ENCODE assay signal across 8 cellular contexts in the genomic region with DNA sequence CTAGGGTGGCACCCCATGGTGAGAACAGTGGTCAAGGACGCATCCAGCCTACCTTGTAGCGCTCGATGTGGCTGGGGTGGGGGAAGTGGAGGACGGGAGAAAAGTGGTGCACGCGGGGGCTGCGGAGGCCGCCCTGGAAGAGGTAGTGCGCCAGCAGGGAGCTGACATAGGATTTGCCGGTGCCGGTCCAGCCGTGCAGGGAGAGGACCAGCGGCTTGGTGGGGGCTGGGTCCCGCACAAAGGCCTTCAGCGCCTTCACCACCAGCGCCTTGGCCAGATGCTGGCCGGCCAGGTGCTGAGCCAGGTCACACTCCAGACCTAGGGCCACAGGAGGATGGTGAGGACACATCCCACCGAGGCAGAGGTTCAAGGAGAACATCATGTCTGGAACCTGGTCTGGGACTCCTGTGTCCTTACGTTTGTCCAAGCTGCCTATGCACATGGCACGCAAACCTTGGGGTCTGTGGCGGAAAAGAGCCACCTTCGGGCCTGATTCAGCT. TPM values are rescaled to one million over a fixed set of nuclear protein-coding genes. Genes with fewer than 3 reads are reported as not detected.
DNase-seq lines count a peak whose midpoint lies in the region; ATAC-seq and TF ChIP-seq lines count a peak whose summit lies in the region.

No MANE protein-coding gene starts in this region.

- H3K4me1 Mint-ChIP-seq in CD4-positive, CD25-positive, alpha-beta regulatory T cell: peaks cover 3 to 18% (median 11%) of the 10 kb centered on the region in 4 donors
- peaks cover 19% of the 10 kb centered on the region for H3K4me1 Mint-ChIP-seq in neural crest cell

- DNase-seq in CD4-positive, CD25-positive, alpha-beta regulatory T cell: no peak
- DNase-seq in NCI-H69 (lab: John Stamatoyannopoulos, UW): peak; percentile 24
- no peak for DNase-seq in effector memory CD4-positive, alpha-beta T cell
- no peak for DNase-seq in neural crest cell (ENCODE audit: low read depth, low spot score)
- no peak for DNase-seq in ecto neural progenitor cell (ENCODE audit: low spot score)
- DNase-seq in SIG-M5 treated with dmso at 0.1 percent for 504 hours (lab: John Stamatoyannopoulos, UW; ENCODE audit: unreplicated experiment): no peak

- H3K36me3 Mint-ChIP-seq in CD4-positive, CD25-positive, alpha-beta regulatory T cell: peaks cover 12% of the 10 kb centered on the region
- H3K36me3 Mint-ChIP-seq in neural crest cell (ENCODE audit: low read depth): no peaks in the 10 kb centered on the region

- no peak for TF ChIP-seq CTCF in neural crest cell (conservative IDR thresholded peaks at IDR 0.05)

- ATAC-seq in CD4-positive, CD25-positive, alpha-beta regulatory T cell (ENCODE audit: low read depth in 2 of 2): no peak
- ATAC-seq in HG03457 (IDR thresholded peaks at IDR 0.05; ENCODE audit: unreplicated experiment): no peak
- ATAC-seq in HG02840 (IDR thresholded peaks at IDR 0.05; ENCODE audit: low FRiP score, unreplicated experiment): no peak

- no peaks in the 10 kb centered on the region for H3K27me3 ChIP-seq in CD4-positive, CD25-positive, alpha-beta regulatory T cell (ENCODE audit: control insufficient read depth, insufficient read depth, low read length)
- H3K27me3 ChIP-seq in effector memory CD4-positive, alpha-beta T cell (replicated peaks; ENCODE audit: control insufficient read depth, insufficient read depth, low read length, poor library complexity, severe bottlenecking): no peaks in the 10 kb centered on the region

- no peaks in the 10 kb centered on the region for H3K27me3 Mint-ChIP-seq in CD4-positive, CD25-positive, alpha-beta regulatory T cell
- H3K27me3 Mint-ChIP-seq in neural crest cell (ENCODE audit: low read depth): no peaks in the 10 kb centered on the region

- peak overlapping the region; percentile 89 to 96 (median 95) for H3K4me3 Mint-ChIP-seq in CD4-positive, CD25-positive, alpha-beta regulatory T cell
- peak overlapping the region; percentile 90 for H3K4me3 Mint-ChIP-seq in neural crest cell

- no peaks in the 10 kb centered on the region for H3K9me3 Mint-ChIP-seq in CD4-positive, CD25-positive, alpha-beta regulatory T cell
- no peaks in the 10 kb centered on the region for H3K9me3 Mint-ChIP-seq in neural crest cell

- H3K4me1 ChIP-seq in CD4-positive, CD25-positive, alpha-beta regulatory T cell (ENCODE audit: control insufficient read depth, insufficient read depth, low read length, poor library complexity, severe bottlenecking): peaks cover 15% of the 10 kb centered on the region
- peaks cover 12% of the 10 kb centered on the region for H3K4me1 ChIP-seq in effector memory CD4-positive, alpha-beta T cell (ENCODE audit: control insufficient read depth, insufficient read depth, low read length, poor library complexity, severe bottlenecking)

- peak overlapping the region; percentile 51 for H3K4me3 ChIP-seq in CD4-positive, CD25-positive, alpha-beta regulatory T cell (ENCODE audit: low read depth, low read length)
- H3K4me3 ChIP-seq in effector memory CD4-positive, alpha-beta T cell (ENCODE audit: insufficient read depth, low read depth, low read length, poor library complexity, severe bottlenecking): peak overlapping the region; percentile 70

- peaks cover 15% of the 10 kb centered on the region for H3K36me3 ChIP-seq in CD4-positive, CD25-positive, alpha-beta regulatory T cell (ENCODE audit: control insufficient read depth, insufficient read depth, low read length)
- H3K36me3 ChIP-seq in effector memory CD4-positive, alpha-beta T cell (ENCODE audit: control insufficient read depth, insufficient read depth, low read length): peaks cover 15% of the 10 kb centered on the region

- peak overlapping the region; percentile 58 to 89 (median 80) for H3K27ac Mint-ChIP-seq in CD4-positive, CD25-positive, alpha-beta regulatory T cell
- peak overlapping the region; percentile 78 for H3K27ac Mint-ChIP-seq in neural crest cell (ENCODE audit: unreplicated experiment)

- no peaks in the 10 kb centered on the region for H3K9me3 ChIP-seq in CD4-positive, CD25-positive, alpha-beta regulatory T cell (ENCODE audit: control insufficient read depth in 2 of 2, low read length in 2 of 2)
- no peaks in the 10 kb centered on the region for H3K9me3 ChIP-seq in effector memory CD4-positive, alpha-beta T cell (ENCODE audit: control insufficient read depth, low read length)

- H3K27ac ChIP-seq in CD4-positive, CD25-positive, alpha-beta regulatory T cell (ENCODE audit: insufficient read depth, low read length, poor library complexity, severe bottlenecking): peak overlapping the region; percentile 93
- H3K27ac ChIP-seq in effector memory CD4-positive, alpha-beta T cell (ENCODE audit: insufficient read depth, low read length, poor library complexity, severe bottlenecking): peak overlapping the region; percentile 86

RNA-seq across cellular contexts. Expression of gene TOR2A, which starts 0.8 kb away (rescaled TPM):
- 11.9 TPM for total RNA-seq in CD4-positive, CD25-positive, alpha-beta regulatory T cell
- 10 to 100 TPM; 20.1 to 30.2 (median 24.8) TPM for polyA plus RNA-seq in CD4-positive, CD25-positive, alpha-beta regulatory T cell
- 25.7 and 27.4 TPM in 2 replicates for total RNA-seq in neural crest cell

RNA-seq across cellular contexts. Expression of gene TTC16, which starts 18.4 kb away (rescaled TPM):
- total RNA-seq in CD4-positive, CD25-positive, alpha-beta regulatory T cell: 1.7 TPM
- polyA plus RNA-seq in CD4-positive, CD25-positive, alpha-beta regulatory T cell: under 1 TPM in 2 of 4 donors, not detected in 2; 0.28 to 0.38 TPM
- not detected in 2 replicates for total RNA-seq in neural crest cell

RNA-seq across cellular contexts. Expression of gene PTRH1, which starts 18.8 kb away (rescaled TPM):
- total RNA-seq in CD4-positive, CD25-positive, alpha-beta regulatory T cell: 9.3 TPM
- 10 to 100 TPM; 25.8 to 36.5 (median 28.1) TPM for polyA plus RNA-seq in CD4-positive, CD25-positive, alpha-beta regulatory T cell
- total RNA-seq in neural crest cell: 7.2 and 9.8 TPM in 2 replicates

RNA-seq across cellular contexts. Expression of gene CFAP157, which starts 27.5 kb away (rescaled TPM):
- total RNA-seq in CD4-positive, CD25-positive, alpha-beta regulatory T cell: not detected
- under 1 TPM; 0.20 to 0.57 (median 0.26) TPM for polyA plus RNA-seq in CD4-positive, CD25-positive, alpha-beta regulatory T cell
- total RNA-seq in neural crest cell: 0.16 TPM in 1 of 2 replicates, not detected in the other

RNA-seq across cellular contexts. Expression of gene SH2D3C, which starts 44.2 kb away (rescaled TPM):
- total RNA-seq in CD4-positive, CD25-positive, alpha-beta regulatory T cell: 39.3 TPM
- 10 to 100 TPM; 17.7 to 30.5 (median 21.1) TPM for polyA plus RNA-seq in CD4-positive, CD25-positive, alpha-beta regulatory T cell
- 6.0 and 7.2 TPM in 2 replicates for total RNA-seq in neural crest cell
